ENCODE assay signal across 1 cellular context in the genomic region with DNA sequence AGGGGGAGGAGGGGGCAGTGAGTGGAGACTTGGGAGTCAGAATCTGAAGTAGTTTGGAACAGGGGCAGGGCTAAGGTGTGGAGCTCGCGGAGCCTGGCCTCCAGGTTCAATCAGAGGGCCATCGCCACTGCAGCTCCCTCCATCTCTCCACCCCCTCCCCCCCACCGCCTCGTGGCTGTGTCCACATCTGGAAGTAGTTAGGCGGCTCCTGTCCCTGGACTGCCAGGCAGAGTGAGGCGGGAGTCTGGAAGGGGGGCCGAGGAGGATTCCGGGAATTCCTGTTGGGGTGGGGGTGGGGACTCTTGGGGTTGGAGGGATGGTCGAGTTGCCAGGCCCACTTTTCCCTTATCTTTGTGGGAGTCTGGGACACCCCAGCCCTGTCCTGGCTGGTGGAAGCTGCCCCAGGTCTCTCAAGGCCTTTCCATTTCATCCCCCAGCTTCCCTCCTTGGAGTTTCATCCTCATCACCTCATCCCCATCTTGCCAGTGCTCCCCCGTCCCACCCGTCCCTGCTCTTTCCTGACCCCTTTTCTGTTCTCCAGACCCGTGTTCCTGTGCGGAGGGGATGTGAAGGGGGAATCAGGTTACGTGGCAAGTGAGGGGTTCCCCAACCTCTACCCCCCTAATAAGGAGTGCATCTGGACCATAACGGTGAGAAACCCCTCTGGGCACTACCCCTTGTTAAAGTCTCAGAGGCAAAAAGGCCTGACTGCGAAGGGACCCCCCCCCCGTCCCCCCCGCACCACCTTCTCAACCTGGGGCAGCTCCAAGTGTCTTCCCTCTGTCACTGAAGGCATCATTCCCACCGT.
TF ChIP-seq lines count a peak whose summit lies in the region.

No MANE protein-coding gene starts in this region.

TF ChIP-seq in K562, 482 proteins besides CTCF, POLR2A, EP300 and RAD21 (continues in another document):
- no peak for TF ChIP-seq SIN3B (IDR thresholded peaks at IDR 0.05; ENCODE audit: low read depth)
- TF ChIP-seq SMARCC2 (IDR thresholded peaks at IDR 0.05; ENCODE audit: low read depth), result no peak
- no peak for TF ChIP-seq ZNF23 (CRISPR knock-in tag; IDR thresholded peaks at IDR 0.05)
- TF ChIP-seq DPF2 (IDR thresholded peaks at IDR 0.05), result no peak
- no peak for TF ChIP-seq NBN (IDR thresholded peaks at IDR 0.05; ENCODE audit: low read depth)
- no peak for TF ChIP-seq CREM (IDR thresholded peaks at IDR 0.05; ENCODE audit: low read depth)
- TF ChIP-seq MYC (IDR thresholded peaks at IDR 0.05; ENCODE audit: low read depth, low read length), result 0 out of 2 replicates have a peak, but pooled peaks have one; percentile 36
- no peak for TF ChIP-seq MYC (CRISPR knock-in tag; IDR thresholded peaks at IDR 0.05; ENCODE audit: borderline replicate concordance, low read depth)
- TF ChIP-seq ZNF696 (CRISPR knock-in tag; conservative IDR thresholded peaks at IDR 0.05), result no peak
- TF ChIP-seq, protein P1, sequence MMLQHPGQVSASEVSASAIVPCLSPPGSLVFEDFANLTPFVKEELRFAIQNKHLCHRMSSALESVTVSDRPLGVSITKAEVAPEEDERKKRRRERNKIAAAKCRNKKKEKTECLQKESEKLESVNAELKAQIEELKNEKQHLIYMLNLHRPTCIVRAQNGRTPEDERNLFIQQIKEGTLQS (IDR thresholded peaks at IDR 0.05), result no peak
- TF ChIP-seq, protein P1 (CRISPR knock-in tag; conservative IDR thresholded peaks at IDR 0.05), result no peak
- no peak for TF ChIP-seq KDM1A (IDR thresholded peaks at IDR 0.05)
- TF ChIP-seq RBFOX2 (IDR thresholded peaks at IDR 0.05; ENCODE audit: low read depth, low read length), result no peak
- no peak for TF ChIP-seq ZNF699 (CRISPR knock-in tag; IDR thresholded peaks at IDR 0.05; ENCODE audit: insufficient replicate concordance)
- TF ChIP-seq, protein P2, sequence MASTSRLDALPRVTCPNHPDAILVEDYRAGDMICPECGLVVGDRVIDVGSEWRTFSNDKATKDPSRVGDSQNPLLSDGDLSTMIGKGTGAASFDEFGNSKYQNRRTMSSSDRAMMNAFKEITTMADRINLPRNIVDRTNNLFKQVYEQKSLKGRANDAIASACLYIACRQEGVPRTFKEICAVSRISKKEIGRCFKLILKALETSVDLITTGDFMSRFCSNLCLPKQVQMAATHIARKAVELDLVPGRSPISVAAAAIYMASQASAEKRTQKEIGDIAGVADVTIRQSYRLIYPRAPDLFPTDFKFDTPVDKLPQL (IDR thresholded peaks at IDR 0.05; ENCODE audit: extremely low read depth, insufficient read length), result no peak
- TF ChIP-seq, protein P3, sequence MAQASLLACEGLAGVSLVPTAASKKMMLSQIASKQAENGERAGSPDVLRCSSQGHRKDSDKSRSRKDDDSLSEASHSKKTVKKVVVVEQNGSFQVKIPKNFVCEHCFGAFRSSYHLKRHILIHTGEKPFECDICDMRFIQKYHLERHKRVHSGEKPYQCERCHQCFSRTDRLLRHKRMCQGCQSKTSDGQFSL (CRISPR knock-in tag; IDR thresholded peaks at IDR 0.05), result peak; percentile 48; the same call in 1 of the 2 replicates
- TF ChIP-seq, protein P3 (tag; IDR thresholded peaks at IDR 0.05), result no peak
- no peak for TF ChIP-seq ZNF140 (CRISPR knock-in tag; IDR thresholded peaks at IDR 0.05)
- TF ChIP-seq SMARCB1 (IDR thresholded peaks at IDR 0.05; ENCODE audit: insufficient read length, low read depth), result no peak
- TF ChIP-seq GATA2 (CRISPR knock-in tag; IDR thresholded peaks at IDR 0.05), result no peak
- TF ChIP-seq ZNF212 (CRISPR knock-in tag; IDR thresholded peaks at IDR 0.05), result no peak
- no peak for TF ChIP-seq KHSRP (IDR thresholded peaks at IDR 0.05)
- TF ChIP-seq KLF10 (CRISPR knock-in tag; IDR thresholded peaks at IDR 0.05), result no peak
- TF ChIP-seq ZNF165 (CRISPR knock-in tag; IDR thresholded peaks at IDR 0.05; ENCODE audit: borderline replicate concordance), result no peak
- no peak for TF ChIP-seq GTF2A2 (tag; IDR thresholded peaks at IDR 0.05)
- TF ChIP-seq, protein P4, sequence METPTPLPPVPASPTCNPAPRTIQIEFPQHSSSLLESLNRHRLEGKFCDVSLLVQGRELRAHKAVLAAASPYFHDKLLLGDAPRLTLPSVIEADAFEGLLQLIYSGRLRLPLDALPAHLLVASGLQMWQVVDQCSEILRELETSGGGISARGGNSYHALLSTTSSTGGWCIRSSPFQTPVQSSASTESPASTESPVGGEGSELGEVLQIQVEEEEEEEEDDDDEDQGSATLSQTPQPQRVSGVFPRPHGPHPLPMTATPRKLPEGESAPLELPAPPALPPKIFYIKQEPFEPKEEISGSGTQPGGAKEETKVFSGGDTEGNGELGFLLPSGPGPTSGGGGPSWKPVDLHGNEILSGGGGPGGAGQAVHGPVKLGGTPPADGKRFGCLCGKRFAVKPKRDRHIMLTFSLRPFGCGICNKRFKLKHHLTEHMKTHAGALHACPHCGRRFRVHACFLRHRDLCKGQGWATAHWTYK (CRISPR knock-in tag; IDR thresholded peaks at IDR 0.05), result no peak
- no peak for TF ChIP-seq CEBPB (tag; IDR thresholded peaks at IDR 0.05)
- TF ChIP-seq MTF1 (CRISPR knock-in tag; IDR thresholded peaks at IDR 0.05; ENCODE audit: borderline replicate concordance), result no peak
- no peak for TF ChIP-seq ZNF589 (CRISPR knock-in tag; IDR thresholded peaks at IDR 0.05; ENCODE audit: low read depth)
- TF ChIP-seq, protein P5, sequence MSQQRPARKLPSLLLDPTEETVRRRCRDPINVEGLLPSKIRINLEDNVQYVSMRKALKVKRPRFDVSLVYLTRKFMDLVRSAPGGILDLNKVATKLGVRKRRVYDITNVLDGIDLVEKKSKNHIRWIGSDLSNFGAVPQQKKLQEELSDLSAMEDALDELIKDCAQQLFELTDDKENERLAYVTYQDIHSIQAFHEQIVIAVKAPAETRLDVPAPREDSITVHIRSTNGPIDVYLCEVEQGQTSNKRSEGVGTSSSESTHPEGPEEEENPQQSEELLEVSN (IDR thresholded peaks at IDR 0.05; ENCODE audit: borderline replicate concordance in 1 of 2, extremely low read depth in 1 of 2, insufficient read depth in 1 of 2, insufficient read length in 1 of 2, low read depth in 1 of 2, low read length in 1 of 2, poor library complexity in 1 of 2, severe bottlenecking in 1 of 2), result peak; percentile 36 to 68
- TF ChIP-seq KDM5B (IDR thresholded peaks at IDR 0.05; ENCODE audit: insufficient replicate concordance, low read depth, low read length), result peak; percentile 28
- no peak for TF ChIP-seq PTRF (tag; IDR thresholded peaks at IDR 0.05)
- no peak for TF ChIP-seq NR2C2 (CRISPR knock-in tag; IDR thresholded peaks at IDR 0.05)
- no peak for TF ChIP-seq NR2C2 (tag; IDR thresholded peaks at IDR 0.05)
- no peak for TF ChIP-seq MIER1 (IDR thresholded peaks at IDR 0.05; ENCODE audit: low read depth)
- TF ChIP-seq ZNF57 (CRISPR knock-in tag; IDR thresholded peaks at IDR 0.05), result no peak
- TF ChIP-seq ARID1B (IDR thresholded peaks at IDR 0.05), result no peak
- TF ChIP-seq, protein P6, sequence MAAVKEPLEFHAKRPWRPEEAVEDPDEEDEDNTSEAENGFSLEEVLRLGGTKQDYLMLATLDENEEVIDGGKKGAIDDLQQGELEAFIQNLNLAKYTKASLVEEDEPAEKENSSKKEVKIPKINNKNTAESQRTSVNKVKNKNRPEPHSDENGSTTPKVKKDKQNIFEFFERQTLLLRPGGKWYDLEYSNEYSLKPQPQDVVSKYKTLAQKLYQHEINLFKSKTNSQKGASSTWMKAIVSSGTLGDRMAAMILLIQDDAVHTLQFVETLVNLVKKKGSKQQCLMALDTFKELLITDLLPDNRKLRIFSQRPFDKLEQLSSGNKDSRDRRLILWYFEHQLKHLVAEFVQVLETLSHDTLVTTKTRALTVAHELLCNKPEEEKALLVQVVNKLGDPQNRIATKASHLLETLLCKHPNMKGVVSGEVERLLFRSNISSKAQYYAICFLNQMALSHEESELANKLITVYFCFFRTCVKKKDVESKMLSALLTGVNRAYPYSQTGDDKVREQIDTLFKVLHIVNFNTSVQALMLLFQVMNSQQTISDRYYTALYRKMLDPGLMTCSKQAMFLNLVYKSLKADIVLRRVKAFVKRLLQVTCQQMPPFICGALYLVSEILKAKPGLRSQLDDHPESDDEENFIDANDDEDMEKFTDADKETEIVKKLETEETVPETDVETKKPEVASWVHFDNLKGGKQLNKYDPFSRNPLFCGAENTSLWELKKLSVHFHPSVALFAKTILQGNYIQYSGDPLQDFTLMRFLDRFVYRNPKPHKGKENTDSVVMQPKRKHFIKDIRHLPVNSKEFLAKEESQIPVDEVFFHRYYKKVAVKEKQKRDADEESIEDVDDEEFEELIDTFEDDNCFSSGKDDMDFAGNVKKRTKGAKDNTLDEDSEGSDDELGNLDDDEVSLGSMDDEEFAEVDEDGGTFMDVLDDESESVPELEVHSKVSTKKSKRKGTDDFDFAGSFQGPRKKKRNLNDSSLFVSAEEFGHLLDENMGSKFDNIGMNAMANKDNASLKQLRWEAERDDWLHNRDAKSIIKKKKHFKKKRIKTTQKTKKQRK (IDR thresholded peaks at IDR 0.05; ENCODE audit: borderline replicate concordance, low read depth, low read length), result no peak
- TF ChIP-seq HDAC3 (IDR thresholded peaks at IDR 0.05; ENCODE audit: borderline replicate concordance, partially characterized antibody), result no peak
- peak; percentile 23; the same call in 1 of the 2 replicates for TF ChIP-seq ZNF263 (CRISPR knock-in tag; IDR thresholded peaks at IDR 0.05; ENCODE audit: borderline replicate concordance)
- no peak for TF ChIP-seq TEAD1 (CRISPR knock-in tag; IDR thresholded peaks at IDR 0.05)
- TF ChIP-seq RBBP5 (IDR thresholded peaks at IDR 0.05; ENCODE audit: borderline replicate concordance, insufficient read depth, low read length, poor library complexity, severe bottlenecking), result peak; percentile 26
- TF ChIP-seq IRF2 (CRISPR knock-in tag; IDR thresholded peaks at IDR 0.05), result no peak
- TF ChIP-seq, protein P7, sequence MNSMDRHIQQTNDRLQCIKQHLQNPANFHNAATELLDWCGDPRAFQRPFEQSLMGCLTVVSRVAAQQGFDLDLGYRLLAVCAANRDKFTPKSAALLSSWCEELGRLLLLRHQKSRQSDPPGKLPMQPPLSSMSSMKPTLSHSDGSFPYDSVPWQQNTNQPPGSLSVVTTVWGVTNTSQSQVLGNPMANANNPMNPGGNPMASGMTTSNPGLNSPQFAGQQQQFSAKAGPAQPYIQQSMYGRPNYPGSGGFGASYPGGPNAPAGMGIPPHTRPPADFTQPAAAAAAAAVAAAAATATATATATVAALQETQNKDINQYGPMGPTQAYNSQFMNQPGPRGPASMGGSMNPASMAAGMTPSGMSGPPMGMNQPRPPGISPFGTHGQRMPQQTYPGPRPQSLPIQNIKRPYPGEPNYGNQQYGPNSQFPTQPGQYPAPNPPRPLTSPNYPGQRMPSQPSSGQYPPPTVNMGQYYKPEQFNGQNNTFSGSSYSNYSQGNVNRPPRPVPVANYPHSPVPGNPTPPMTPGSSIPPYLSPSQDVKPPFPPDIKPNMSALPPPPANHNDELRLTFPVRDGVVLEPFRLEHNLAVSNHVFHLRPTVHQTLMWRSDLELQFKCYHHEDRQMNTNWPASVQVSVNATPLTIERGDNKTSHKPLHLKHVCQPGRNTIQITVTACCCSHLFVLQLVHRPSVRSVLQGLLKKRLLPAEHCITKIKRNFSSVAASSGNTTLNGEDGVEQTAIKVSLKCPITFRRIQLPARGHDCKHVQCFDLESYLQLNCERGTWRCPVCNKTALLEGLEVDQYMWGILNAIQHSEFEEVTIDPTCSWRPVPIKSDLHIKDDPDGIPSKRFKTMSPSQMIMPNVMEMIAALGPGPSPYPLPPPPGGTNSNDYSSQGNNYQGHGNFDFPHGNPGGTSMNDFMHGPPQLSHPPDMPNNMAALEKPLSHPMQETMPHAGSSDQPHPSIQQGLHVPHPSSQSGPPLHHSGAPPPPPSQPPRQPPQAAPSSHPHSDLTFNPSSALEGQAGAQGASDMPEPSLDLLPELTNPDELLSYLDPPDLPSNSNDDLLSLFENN (IDR thresholded peaks at IDR 0.05; ENCODE audit: low read depth in 2 of 2, low read length in 2 of 2), result no peak
- no peak for TF ChIP-seq SUPT5H (IDR thresholded peaks at IDR 0.05)
- TF ChIP-seq ZNF184 (CRISPR knock-in tag; IDR thresholded peaks at IDR 0.05), result no peak
- TF ChIP-seq U2AF2 (optimal IDR thresholded peaks at IDR 0.05; ENCODE audit: low read depth, low read length), result no peak
- no peak for TF ChIP-seq YY1 (IDR thresholded peaks at IDR 0.05; ENCODE audit: borderline replicate concordance in 1 of 3, control insufficient read depth in 1 of 3, extremely low read depth in 1 of 3, insufficient read depth in 3 of 3, insufficient read length in 1 of 3, insufficient replicate concordance in 2 of 3, low read depth in 1 of 3, low read length in 2 of 3)
- no peak for TF ChIP-seq ESRRB (CRISPR knock-in tag; IDR thresholded peaks at IDR 0.05; ENCODE audit: borderline replicate concordance)
- TF ChIP-seq, protein P8, sequence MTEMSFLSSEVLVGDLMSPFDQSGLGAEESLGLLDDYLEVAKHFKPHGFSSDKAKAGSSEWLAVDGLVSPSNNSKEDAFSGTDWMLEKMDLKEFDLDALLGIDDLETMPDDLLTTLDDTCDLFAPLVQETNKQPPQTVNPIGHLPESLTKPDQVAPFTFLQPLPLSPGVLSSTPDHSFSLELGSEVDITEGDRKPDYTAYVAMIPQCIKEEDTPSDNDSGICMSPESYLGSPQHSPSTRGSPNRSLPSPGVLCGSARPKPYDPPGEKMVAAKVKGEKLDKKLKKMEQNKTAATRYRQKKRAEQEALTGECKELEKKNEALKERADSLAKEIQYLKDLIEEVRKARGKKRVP (CRISPR knock-in tag; IDR thresholded peaks at IDR 0.05), result no peak
- TF ChIP-seq ZBTB7A (IDR thresholded peaks at IDR 0.05; ENCODE audit: borderline replicate concordance, control insufficient read depth, low read depth, low read length), result 0 out of 2 replicates have a peak, but pooled peaks have one; percentile 23
- TF ChIP-seq ZNF316 (IDR thresholded peaks at IDR 0.05), result no peak
- TF ChIP-seq NFE2 (IDR thresholded peaks at IDR 0.05; ENCODE audit: low read depth), result no peak
- no peak for TF ChIP-seq ERF (CRISPR knock-in tag; IDR thresholded peaks at IDR 0.05)
- TF ChIP-seq ZNF77 (CRISPR knock-in tag; IDR thresholded peaks at IDR 0.05), result no peak
- TF ChIP-seq, protein P9, sequence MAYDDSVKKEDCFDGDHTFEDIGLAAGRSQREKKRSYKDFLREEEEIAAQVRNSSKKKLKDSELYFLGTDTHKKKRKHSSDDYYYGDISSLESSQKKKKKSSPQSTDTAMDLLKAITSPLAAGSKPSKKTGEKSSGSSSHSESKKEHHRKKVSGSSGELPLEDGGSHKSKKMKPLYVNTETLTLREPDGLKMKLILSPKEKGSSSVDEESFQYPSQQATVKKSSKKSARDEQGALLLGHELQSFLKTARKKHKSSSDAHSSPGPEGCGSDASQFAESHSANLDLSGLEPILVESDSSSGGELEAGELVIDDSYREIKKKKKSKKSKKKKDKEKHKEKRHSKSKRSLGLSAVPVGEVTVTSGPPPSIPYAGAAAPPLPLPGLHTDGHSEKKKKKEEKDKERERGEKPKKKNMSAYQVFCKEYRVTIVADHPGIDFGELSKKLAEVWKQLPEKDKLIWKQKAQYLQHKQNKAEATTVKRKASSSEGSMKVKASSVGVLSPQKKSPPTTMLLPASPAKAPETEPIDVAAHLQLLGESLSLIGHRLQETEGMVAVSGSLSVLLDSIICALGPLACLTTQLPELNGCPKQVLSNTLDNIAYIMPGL (CRISPR knock-in tag; IDR thresholded peaks at IDR 0.05), result no peak
- TF ChIP-seq ZNF75A (CRISPR knock-in tag; IDR thresholded peaks at IDR 0.05), result no peak
